ENCODE assay signal across 19 cellular contexts in genomic region chr11:67062526-67063373, GRCh38. TPM values are rescaled to one million over a fixed set of nuclear protein-coding genes. Genes with fewer than 3 reads are reported as not detected.
DNase-seq lines count a peak whose midpoint lies in the region; ATAC-seq, FAIRE-seq and TF ChIP-seq lines count a peak whose summit lies in the region.
"Had no signal": no experiment of that assay in that cellular context is flagged by ENCODE, and none has a peak within 500 bp of the region (broad histone marks: within the 10 kb centered on the region; RNA-seq: fewer than 3 reads in every experiment).

No MANE protein-coding gene starts in this region.

- 67 to 69% methylated on average over 7 to 11 of the region's 13 CpGs for WGBS in thyroid gland, 2 donors

- peak; percentile 64 for DNase-seq in H54 (ENCODE audit: insufficient read length, low spot score)
- peak; percentile 20 for DNase-seq in RCC 7860 (ENCODE audit: low spot score)
- DNase-seq in iPS-NIHi11 (ENCODE audit: low spot score), result peak; percentile 41
- DNase-seq in thyroid gland, result peak; percentile 88 to 92
- DNase-seq in vagina (ENCODE audit: extremely low spot score in 2 of 2), result no peak
- no peak for DNase-seq in NCI-H187 (lab: John Stamatoyannopoulos, UW)
- DNase-seq in sciatic nerve (ENCODE audit: low spot score), result no peak
- DNase-seq: BE2C, DMS153, NCI-H1436, NCI-H446 treated with DMSO at 0.1 percent for 48 hours, right cardiac atrium, SIG-M5 had no signal

- H3K9me3 ChIP-seq in thyroid gland (no peaks in the 10 kb centered on the region), vagina (no peaks in the 10 kb centered on the region)
- H3K9me3 ChIP-seq: BE2C had no signal

- H3K4me3 ChIP-seq in thyroid gland (replicated peaks in 1 of 3), result no peak overlapping the region
- no peak overlapping the region for H3K4me3 ChIP-seq in vagina
- H3K4me3 ChIP-seq: GM23338, neural progenitor cell had no signal

- H3K4me1 ChIP-seq in thyroid gland, result peaks cover 3 to 11% of the 10 kb centered on the region in 2 donors
- no peaks in the 10 kb centered on the region for H3K4me1 ChIP-seq in vagina
- H3K4me1 ChIP-seq: BE2C, neural progenitor cell had no signal

- FAIRE-seq in H54 (lab: Jason Lieb, UNC) (no peak), RCC 7860 (lab: Jason Lieb, UNC) (no peak)
- FAIRE-seq: islet of Langerhans had no signal

- TF ChIP-seq CTCF in thyroid gland (IDR thresholded peaks at IDR 0.05) (no peak), vagina (IDR thresholded peaks at IDR 0.05) (no peak)

- H3K27ac ChIP-seq in thyroid gland (peak overlapping the region; percentile 63 to 85 (median 65)), vagina (no peak overlapping the region)
- H3K27ac ChIP-seq: neural progenitor cell had no signal

- TF ChIP-seq POLR2A in H54 (IDR thresholded peaks at IDR 0.05; ENCODE audit: low read depth, low read length) (no peak), thyroid gland (IDR thresholded peaks at IDR 0.05) (no peak), vagina (IDR thresholded peaks at IDR 0.05) (no peak)

- intact Hi-C loops in thyroid gland (cut with DNase I), result no loop called here
- intact Hi-C loops in vagina (cut with DNase I), result no loop called here
- intact Hi-C loops in sciatic nerve (cut with DNase I), result no loop called here

- no peak for ATAC-seq in sciatic nerve
- ATAC-seq: GM23338, right cardiac atrium had no signal

- H3K36me3 ChIP-seq in thyroid gland (no peaks in the 10 kb centered on the region), vagina (no peaks in the 10 kb centered on the region)
- H3K36me3 ChIP-seq: BE2C, neural progenitor cell had no signal

- H3K27me3 ChIP-seq in thyroid gland (no peaks in the 10 kb centered on the region), vagina (no peaks in the 10 kb centered on the region)
- H3K27me3 ChIP-seq: BE2C had no signal

RNA-seq across cellular contexts. Expression of gene RHOD, which starts 6.1 kb away (rescaled TPM):
- 10 to 100 TPM; 27.8 to 85.2 (median 56.8) TPM for total RNA-seq in thyroid gland
- 26.5 TPM for total RNA-seq in vagina
- total RNA-seq in sciatic nerve, result 10.3 TPM
- total RNA-seq: T-helper 2 cell treated with Interferon-gamma antibody and Interleukin-4, amounts not matched to agents 100 ng/mL and 5 ng/mL, for 36 hours had no signal

RNA-seq across cellular contexts. Expression of gene SYT12, which starts 39.8 kb away (rescaled TPM):
- total RNA-seq in thyroid gland (under 1 TPM in 3 of 4 donors, not detected in 1; 0.13 to 0.44 (median 0.22) TPM), vagina (0.49 TPM), sciatic nerve (0.71 TPM)
- total RNA-seq: activated CD8-positive, alpha-beta memory T cell treated with anti-CD3 and anti-CD28 coated beads for 36 hours; LHCN-M2; T-helper 2 cell treated with Interferon-gamma antibody and Interleukin-4, amounts not matched to agents 100 ng/mL and 5 ng/mL, for 36 hours had no signal

RNA-seq across cellular contexts. Expression of gene KDM2A, which starts 56.3 kb away (rescaled TPM):
- total RNA-seq in thyroid gland (10 to 100 TPM; 38.7 to 88.1 (median 73.5) TPM), vagina (51.8 TPM), sciatic nerve (92.8 TPM)

Comparison
In these comparisons a context has a peak if more than half of its experiments do, and no peak if none do; other contexts are left out.
1. DNase-seq: peak in H54 (single experiment), RCC 7860 (single experiment), iPS-NIHi11 (single experiment) and thyroid gland (2 of 2); none in vagina (0 of 2), NCI-H187 (0 of 2) and sciatic nerve (single experiment).